ENCODE assay signal across 24 cellular contexts in genomic region chr9:32340401-32340800, GRCh38.
"Had no signal": no experiment of that assay in that cellular context is flagged by ENCODE, and none has a peak within 500 bp of the region (broad histone marks: within the 10 kb centered on the region; RNA-seq: fewer than 3 reads in every experiment).

No MANE protein-coding gene starts in this region.

- DNase-seq: cortex of kidney; effector CD8-positive, alpha-beta T cell; endodermal cell; gastrocnemius medialis; head of caudate nucleus; left cardiac atrium; left lung; naive thymus-derived CD8-positive, alpha-beta T cell; nephron progenitor cell; occipital lobe; ovary; posterior cingulate gyrus; psoas muscle; right cardiac atrium; sigmoid colon; stimulated activated CD4-positive, alpha-beta T cell treated with anti-CD3 and anti-CD28 coated beads, Interleukin-2, amount 100 ng/mL, for 24 hours; stimulated activated CD4-positive, alpha-beta T cell treated with anti-CD3 and anti-CD28 coated beads, Interleukin-4, amount 100 ng/mL, for 24 hours; stimulated activated naive CD4-positive, alpha-beta T cell treated with Interleukin-2 at 50 U/mL for 16 hours; stomach; thyroid gland; trophoblast cell had no signal

- H3K9me3 ChIP-seq: gastrocnemius medialis, left lung, ovary, psoas muscle, sigmoid colon, stomach, thyroid gland had no signal

- ATAC-seq: esophagus mucosa; gastrocnemius medialis; left cardiac atrium; left lung; naive thymus-derived CD8-positive, alpha-beta T cell; psoas muscle; right cardiac atrium; stimulated activated effector memory CD8-positive, alpha-beta T cell treated with anti-CD3 and anti-CD28 coated beads, Interleukin-12 subunit alpha, Interleukin-12 subunit beta, amount 100 ng/mL, for 72 hours had no signal

- H3K27ac ChIP-seq: epithelial cell of prostate, gastrocnemius medialis, left lung, ovary, psoas muscle, sigmoid colon, stomach, thyroid gland had no signal

- H3K4me1 ChIP-seq: gastrocnemius medialis, psoas muscle, stomach, thyroid gland had no signal

- H3K27me3 ChIP-seq: gastrocnemius medialis, left lung, ovary, sigmoid colon, stomach, thyroid gland had no signal

- H3K36me3 ChIP-seq: gastrocnemius medialis, left lung, ovary, sigmoid colon, stomach, thyroid gland had no signal

- H3K4me3 ChIP-seq: gastrocnemius medialis, left lung, ovary, psoas muscle, sigmoid colon, stomach, thyroid gland had no signal
